8 cellular contexts compared by ENCODE assay signal in the genomic region with DNA sequence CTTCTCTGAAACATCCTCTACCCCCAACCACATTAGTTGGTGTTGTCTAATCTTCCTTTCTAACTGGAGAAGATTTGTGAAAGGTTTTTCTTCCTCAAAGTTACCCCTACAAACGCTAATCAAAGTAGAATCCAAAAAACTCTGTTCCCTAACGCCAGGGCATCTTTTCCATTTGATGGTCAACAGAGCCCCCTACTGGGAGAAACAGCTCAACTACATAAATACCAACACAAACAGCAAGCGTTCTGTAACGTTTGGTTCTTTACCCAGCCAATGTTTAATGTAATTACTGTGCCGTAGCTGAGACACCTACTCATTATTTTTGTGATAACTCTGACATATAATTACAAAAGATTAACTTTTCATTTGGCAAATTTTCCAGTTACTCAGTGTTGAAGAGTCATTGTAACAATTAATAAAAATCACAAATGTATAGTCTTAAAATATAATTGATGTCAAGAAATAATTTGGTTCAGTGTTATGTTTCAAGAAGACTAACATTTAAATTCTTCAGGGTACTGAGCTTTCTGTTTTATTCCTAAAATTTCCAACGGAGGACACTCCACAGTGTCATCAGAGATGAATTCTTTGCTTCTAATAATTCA.
DNase-seq lines count a peak whose midpoint lies in the region; FAIRE-seq and TF ChIP-seq lines count a peak whose summit lies in the region.

No MANE protein-coding gene starts in this region.

- H2BK5ac ChIP-seq in neuronal stem cell (ENCODE audit: low read length), result no peak overlapping the region

- H3K4ac ChIP-seq in neuronal stem cell (ENCODE audit: low read length), result no peak overlapping the region

- no peak overlapping the region for H3K27ac ChIP-seq in 22Rv1
- no peak overlapping the region for H3K27ac ChIP-seq in HEK293 (ENCODE audit: extremely low read depth, low read depth, low read length)
- no peak overlapping the region for H3K27ac ChIP-seq in SU-DHL-6 (ENCODE audit: low read depth, low read length)
- H3K27ac ChIP-seq in neuronal stem cell (replicated peaks; ENCODE audit: low read length), result no peak overlapping the region

- peak; percentile 80 for FAIRE-seq in G401.6 (lab: Jason Lieb, UNC)

- no peaks in the 10 kb centered on the region for H3K9me2 ChIP-seq in SU-DHL-6 (replicated peaks; ENCODE audit: insufficient read depth, low read length)

- no peak overlapping the region for H2BK12ac ChIP-seq in neuronal stem cell (ENCODE audit: low read length)

- H3K9me3 ChIP-seq in HEK293 (ENCODE audit: control insufficient read depth, insufficient read depth, low read depth, low read length) (no peaks in the 10 kb centered on the region), SU-DHL-6 (ENCODE audit: insufficient read depth, low read length) (no peaks in the 10 kb centered on the region), neuronal stem cell (replicated peaks in 1 of 2; ENCODE audit: control insufficient read depth in 2 of 2, insufficient read depth in 1 of 2, low read depth in 1 of 2, low read length in 2 of 2) (no peaks in the 10 kb centered on the region)

- no peak overlapping the region for H3K4me3 ChIP-seq in HEK293 (ENCODE audit: low read depth, low read length)
- H3K4me3 ChIP-seq in SU-DHL-6 (ENCODE audit: insufficient read depth, low read length, poor library complexity, severe bottlenecking), result no peak overlapping the region
- no peak overlapping the region for H3K4me3 ChIP-seq in neuronal stem cell (ENCODE audit: low read length in 2 of 2)

- H3K36me3 ChIP-seq in HEK293 (ENCODE audit: control insufficient read depth in 2 of 2, insufficient read depth in 1 of 2, low read length in 2 of 2), result no peaks in the 10 kb centered on the region
- H3K36me3 ChIP-seq in SU-DHL-6 (ENCODE audit: low read length), result no peaks in the 10 kb centered on the region
- no peaks in the 10 kb centered on the region for H3K36me3 ChIP-seq in neuronal stem cell (replicated peaks in 1 of 2; ENCODE audit: control insufficient read depth in 2 of 2, insufficient read depth in 2 of 2, low read length in 2 of 2)

- no peak overlapping the region for H2AK5ac ChIP-seq in neuronal stem cell (ENCODE audit: low read depth, low read length)

- no peaks in the 10 kb centered on the region for H3K27me3 ChIP-seq in SU-DHL-6 (ENCODE audit: low read length)
- H3K27me3 ChIP-seq in neuronal stem cell (ENCODE audit: control insufficient read depth in 3 of 3, insufficient read depth in 3 of 3, low read depth in 1 of 3, low read length in 3 of 3), result no peaks in the 10 kb centered on the region

- H3K23ac ChIP-seq in neuronal stem cell (ENCODE audit: low read depth, low read length, poor library complexity), result no peak overlapping the region

- H2AFZ ChIP-seq in SU-DHL-6 (ENCODE audit: low read depth, low read length, severe bottlenecking) (no peak overlapping the region), neuronal stem cell (ENCODE audit: low read length) (peak overlapping the region; percentile 31)

- WGBS in neuronal stem cell (ENCODE audit: extremely low coverage in 2 of 2, insufficient read length in 2 of 2, insufficient replicate concordance in 1 of 2), 2 donors, result no CpG with 5 or more reads among the region's 6 CpGs

- no peak overlapping the region for H4K8ac ChIP-seq in neuronal stem cell (ENCODE audit: low read depth, low read length)

- H2BK15ac ChIP-seq in neuronal stem cell (ENCODE audit: low read length), result no peak overlapping the region

- no peaks in the 10 kb centered on the region for H4K20me1 ChIP-seq in SU-DHL-6 (ENCODE audit: low read depth, low read length)

- no peaks in the 10 kb centered on the region for H3K79me1 ChIP-seq in neuronal stem cell (ENCODE audit: low read depth, low read length)

- TF ChIP-seq CTCF in 22Rv1 (IDR thresholded peaks at IDR 0.05) (peak; percentile 84), HEK293 (tag by site-specific recombination; IDR thresholded peaks at IDR 0.05) (peak; percentile 66), SU-DHL-6 (IDR thresholded peaks at IDR 0.05; ENCODE audit: insufficient read depth, low read length, poor library complexity, severe bottlenecking) (peak; percentile 35)

- no peak overlapping the region for H3K4me2 ChIP-seq in SU-DHL-6 (ENCODE audit: low read depth, low read length, poor library complexity, severe bottlenecking)
- H3K4me2 ChIP-seq in neuronal stem cell (ENCODE audit: insufficient read depth, low read length, poor library complexity, severe bottlenecking), result no peak overlapping the region

- H3K14ac ChIP-seq in neuronal stem cell (ENCODE audit: low read length), result no peak overlapping the region

- H3K18ac ChIP-seq in neuronal stem cell (ENCODE audit: low read length), result no peak overlapping the region

- H2BK120ac ChIP-seq in neuronal stem cell (ENCODE audit: low read depth, low read length), result no peak overlapping the region

- H3K79me2 ChIP-seq in SU-DHL-6 (ENCODE audit: insufficient read depth, low read length), result no peaks in the 10 kb centered on the region

- H3K9ac ChIP-seq in SU-DHL-6 (ENCODE audit: low read length), result no peak overlapping the region
- H3K9ac ChIP-seq in neuronal stem cell (ENCODE audit: low read depth, low read length, poor library complexity), result no peak overlapping the region

- no peak overlapping the region for H4K91ac ChIP-seq in neuronal stem cell (ENCODE audit: low read depth, low read length, poor library complexity)

- H3F3A ChIP-seq in SU-DHL-6 (ENCODE audit: insufficient read depth), result no peaks in the 10 kb centered on the region

- POLR2A ChIA-PET in HEK293 (lab: Yijun Ruan, JAX), result interaction anchor here (1.1 kb wide), 1 partner anchor 94 kb away, joined by 3 read pairs; no protein-coding TSS in a partner anchor

- H3K4me1 ChIP-seq in HEK293 (ENCODE audit: control insufficient read depth, insufficient read depth, low read length) (no peaks in the 10 kb centered on the region), neuronal stem cell (ENCODE audit: control insufficient read depth in 2 of 2, insufficient read depth in 1 of 2, low read depth in 1 of 2, low read length in 2 of 2) (no peaks in the 10 kb centered on the region)

- CTCF ChIA-PET in HEK293 (lab: Yijun Ruan, JAX), result interaction anchor here (0.6 to 1.9 kb wide), 15 partner anchors 8 to 498 kb away, joined by 3 to 13 read pairs (median 4); partner anchors contain the start of genes RNF150 and SCOC

- DNase-seq in NCI-H1048 (lab: John Stamatoyannopoulos, UW) (peak; percentile 5), fibroblast of the conjunctiva (ENCODE audit: low read depth) (peak; percentile 39), neuronal stem cell (ENCODE audit: low spot score) (peak; percentile 75)
- no peak for DNase-seq in activated effector memory CD4-positive, alpha-beta T cell treated with Interleukin-2 at 50 U/mL for 16 hours

TF ChIP-seq in HEK293, 187 proteins besides CTCF, POLR2A, EP300 and RAD21 (continues in another document):
- TF ChIP-seq ZNF404 (tag by site-specific recombination; IDR thresholded peaks at IDR 0.05) (no peak), ZIC2 (tag by site-specific recombination; IDR thresholded peaks at IDR 0.05) (no peak), ZNF114 (tag by site-specific recombination; IDR thresholded peaks at IDR 0.05) (no peak), ZNF785 (tag by site-specific recombination; IDR thresholded peaks at IDR 0.05) (no peak), PRDM10 (tag by site-specific recombination; IDR thresholded peaks at IDR 0.05) (0 out of 2 replicates have a peak, but pooled peaks have one; percentile 46), ZNF10 (tag by site-specific recombination; IDR thresholded peaks at IDR 0.05) (no peak), ZNF791 (tag by site-specific recombination; IDR thresholded peaks at IDR 0.05) (no peak), ZNF660 (tag by site-specific recombination; IDR thresholded peaks at IDR 0.05) (0 out of 2 replicates have a peak, but pooled peaks have one; percentile 40), ZNF600 (tag by site-specific recombination; IDR thresholded peaks at IDR 0.05) (peak; percentile 84), ZNF2 (tag by site-specific recombination; IDR thresholded peaks at IDR 0.05) (peak; percentile 93), ZNF654 (tag by site-specific recombination; IDR thresholded peaks at IDR 0.05; ENCODE audit: low read depth) (peak; percentile 95), ZNF354C (tag by site-specific recombination; IDR thresholded peaks at IDR 0.05; ENCODE audit: borderline replicate concordance, low read depth) (no peak), ZBTB17 (tag by site-specific recombination; IDR thresholded peaks at IDR 0.05) (no peak), ZNF623 (tag by site-specific recombination; IDR thresholded peaks at IDR 0.05) (no peak), KLF9 (tag by site-specific recombination; IDR thresholded peaks at IDR 0.05; ENCODE audit: low read depth) (no peak), KLF16 (tag by site-specific recombination; IDR thresholded peaks at IDR 0.05) (no peak), ZNF776 (tag by site-specific recombination; IDR thresholded peaks at IDR 0.05; ENCODE audit: borderline replicate concordance) (no peak), ZBTB48 (tag by site-specific recombination; IDR thresholded peaks at IDR 0.05) (peak; percentile 65; the same call in 1 of the 2 replicates), IKZF3 (tag by site-specific recombination; IDR thresholded peaks at IDR 0.05) (no peak)
